In the genomic region with DNA sequence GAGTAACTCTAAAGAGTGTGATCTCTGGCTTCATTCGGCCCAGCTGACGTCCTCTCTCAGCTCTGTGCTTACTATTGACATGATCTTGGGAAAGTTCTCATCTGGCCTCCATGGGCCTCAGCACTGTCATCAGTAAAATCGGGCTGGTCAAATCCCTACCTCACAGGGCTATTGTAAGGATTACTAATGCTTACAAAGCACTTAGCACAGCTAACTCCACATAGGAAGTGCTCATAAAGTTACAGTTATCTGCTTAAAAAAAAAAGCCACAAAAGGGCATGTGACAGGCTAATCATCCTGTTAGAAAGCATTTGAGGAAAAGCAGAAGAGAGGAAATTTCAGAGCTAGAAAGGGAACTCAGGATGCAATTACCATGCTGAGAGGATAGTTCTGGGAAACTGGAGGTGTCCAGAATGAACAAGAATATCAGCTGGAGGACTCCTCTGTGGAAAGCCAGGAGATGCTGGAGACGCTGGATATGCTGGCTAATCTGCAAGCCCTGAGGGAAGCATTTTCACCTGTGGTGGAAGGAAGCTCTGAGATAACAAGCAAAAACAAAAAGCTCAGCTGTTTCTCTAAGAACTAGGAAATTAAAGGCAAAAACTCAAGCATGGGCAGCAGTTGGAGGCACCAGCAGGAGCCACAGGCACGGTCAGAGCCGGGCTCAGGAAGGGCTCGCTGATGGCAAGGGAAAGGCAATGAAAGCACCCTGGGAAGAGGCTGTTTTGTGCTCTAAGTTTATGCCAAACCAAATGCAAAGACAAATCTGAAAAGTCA, we compare ENCODE assay signal across 1 cellular context.
TF ChIP-seq lines count a peak whose summit lies in the region.

No MANE protein-coding gene starts in this region.

TF ChIP-seq in HEK293, 187 proteins besides CTCF, POLR2A, EP300 and RAD21 (continued from another document):
- 0 out of 2 replicates have a peak, but pooled peaks have one; percentile 15 for TF ChIP-seq ZBTB17 (tag by site-specific recombination; IDR thresholded peaks at IDR 0.05)
TF ChIP-seq in HEK293: peak in this region for 7.
